13 cellular contexts compared by ENCODE assay signal in genomic region chr1:41695118-41695517, GRCh38.
DNase-seq lines count a peak whose midpoint lies in the region; ATAC-seq and TF ChIP-seq lines count a peak whose summit lies in the region.
"Had no signal": no experiment of that assay in that cellular context is flagged by ENCODE, and none has a peak within 500 bp of the region (broad histone marks: within the 10 kb centered on the region; RNA-seq: fewer than 3 reads in every experiment).

No MANE protein-coding gene starts in this region.

- H3K27ac ChIP-seq in C4-2B (peak overlapping the region; percentile 39), VCaP (peak overlapping the region; percentile 51), breast epithelium (peak overlapping the region in 1 of 2 donors; percentile 10), coronary artery (no peak overlapping the region)
- H3K27ac ChIP-seq: suprapubic skin had no signal

- no peak for TF ChIP-seq POLR2A in breast epithelium (IDR thresholded peaks at IDR 0.05)

- no peak overlapping the region for H3K4me3 ChIP-seq in LNCaP clone FGC (ENCODE audit: low read depth, low read length)
- H3K4me3 ChIP-seq in breast epithelium = no peak overlapping the region
- no peak overlapping the region for H3K4me3 ChIP-seq in coronary artery
- H3K4me3 ChIP-seq: suprapubic skin had no signal

- H3K4me1 ChIP-seq in breast epithelium = peaks cover 0 to 4% of the 10 kb centered on the region in 2 donors

- no peaks in the 10 kb centered on the region for H3K9me3 ChIP-seq in breast epithelium
- H3K9me3 ChIP-seq: suprapubic skin had no signal

- H3K27me3 ChIP-seq in breast epithelium = no peaks in the 10 kb centered on the region
- H3K27me3 ChIP-seq: suprapubic skin had no signal

- DNase-seq in LNCaP clone FGC (ENCODE audit: low read depth) = peak; percentile 51
- DNase-seq in left lobe of liver (ENCODE audit: low spot score) = no peak
- DNase-seq in SW480 (ENCODE audit: low spot score) = no peak
- DNase-seq in breast epithelium (ENCODE audit: low spot score in 2 of 2) = no peak
- no peak for DNase-seq in coronary artery (ENCODE audit: low spot score)
- DNase-seq: activated T-cell treated with anti-CD3 and anti-CD28 coated beads, Interleukin-2, amount 50 U/mL, for 4 hours; CD4-positive, CD25-positive, alpha-beta regulatory T cell; NCI-H1436 treated with DMSO at 0.1 percent for 48 hours; stimulated activated CD4-positive, alpha-beta T cell treated with anti-CD3 and anti-CD28 coated beads, Interleukin-4, amount 100 ng/mL, for 1 hour had no signal

- ATAC-seq in left lobe of liver = peak; percentile 52
- ATAC-seq in HG03565 (IDR thresholded peaks at IDR 0.05; ENCODE audit: unreplicated experiment) = no peak
- ATAC-seq: activated T-cell treated with anti-CD3 and anti-CD28 coated beads, Interleukin-2, amount 50 U/mL, for 4 hours had no signal

- intact Hi-C loops in breast epithelium (cut with DNase I; ENCODE audit: low total_unique reads) = no loop called here

- no peaks in the 10 kb centered on the region for H3K36me3 ChIP-seq in breast epithelium
- H3K36me3 ChIP-seq: suprapubic skin had no signal

- no peak for TF ChIP-seq CTCF in C4-2B (conservative IDR thresholded peaks at IDR 0.05)
- no peak for TF ChIP-seq CTCF in LNCaP clone FGC (IDR thresholded peaks at IDR 0.05; ENCODE audit: control insufficient read depth, extremely low read depth, insufficient read depth)
- no peak for TF ChIP-seq CTCF in VCaP (conservative IDR thresholded peaks at IDR 0.05)
- no peak for TF ChIP-seq CTCF in breast epithelium (IDR thresholded peaks at IDR 0.05)
- TF ChIP-seq CTCF in coronary artery (IDR thresholded peaks at IDR 0.05) = no peak

Comparison
In these comparisons a context has a peak if more than half of its experiments do, and no peak if none do; other contexts are left out.
1. H3K27ac ChIP-seq: peak in C4-2B (single experiment) and VCaP (single experiment); none in coronary artery (0 of 2).